21 cellular contexts compared by ENCODE assay signal in the genomic region with DNA sequence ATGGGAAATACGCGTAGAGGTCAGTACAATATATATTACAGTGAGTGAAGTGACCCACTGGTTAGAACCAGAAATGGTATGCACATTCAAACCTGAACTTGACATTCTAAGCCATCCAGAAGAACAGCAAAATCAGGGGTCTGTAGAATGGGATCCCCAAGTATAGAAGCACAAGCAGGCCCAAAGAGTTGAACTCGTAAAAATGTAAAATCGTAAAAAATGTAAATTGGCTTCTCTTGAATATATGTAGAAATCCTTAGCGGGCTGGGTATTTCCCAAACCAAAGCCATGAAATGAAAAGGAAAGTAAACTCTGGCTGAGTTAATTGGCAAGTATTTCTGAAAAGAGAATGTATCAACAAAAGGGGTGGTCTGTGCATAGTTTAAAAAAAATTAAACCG.
"Had no signal": no experiment of that assay in that cellular context is flagged by ENCODE, and none has a peak within 500 bp of the region (broad histone marks: within the 10 kb centered on the region; RNA-seq: fewer than 3 reads in every experiment).

No MANE protein-coding gene starts in this region.

- H3K9me3 ChIP-seq: gastrocnemius medialis had no signal

- H3K27me3 Mint-ChIP-seq: naive B cell; naive thymus-derived CD8-positive, alpha-beta T cell had no signal

- H3K4me1 Mint-ChIP-seq: naive B cell; naive thymus-derived CD8-positive, alpha-beta T cell had no signal

- H3K27me3 ChIP-seq: esophagus muscularis mucosa, gastrocnemius medialis, heart right ventricle, left lung had no signal

- H3K4me3 ChIP-seq: coronary artery, dorsolateral prefrontal cortex, esophagus muscularis mucosa, gastrocnemius medialis, heart right ventricle, left lung, lower lobe of right lung, mucosa of descending colon had no signal

- H3K4me3 Mint-ChIP-seq: naive B cell; naive thymus-derived CD8-positive, alpha-beta T cell had no signal

- H3K27ac Mint-ChIP-seq: naive B cell; naive thymus-derived CD8-positive, alpha-beta T cell had no signal

- H3K27ac ChIP-seq: coronary artery, dorsolateral prefrontal cortex, esophagus muscularis mucosa, gastrocnemius medialis, heart right ventricle, left lung, lower lobe of right lung had no signal

- H3K4me1 ChIP-seq: esophagus muscularis mucosa, gastrocnemius medialis, left lung, lower lobe of right lung had no signal

- ATAC-seq: gastrocnemius medialis; heart right ventricle; left lung; left ventricle myocardium superior; lower lobe of right lung; mucosa of descending colon; naive thymus-derived CD8-positive, alpha-beta T cell had no signal

- H3K36me3 ChIP-seq: esophagus muscularis mucosa, gastrocnemius medialis, heart right ventricle, left lung, lower lobe of right lung had no signal

- H3K36me3 Mint-ChIP-seq: naive B cell had no signal

- DNase-seq: dermis blood vessel endothelial cell; dorsolateral prefrontal cortex; effector CD4-positive, alpha-beta T cell; effector memory CD4-positive, alpha-beta T cell; foreskin melanocyte; gastrocnemius medialis; glutamatergic neuron; head of caudate nucleus; heart right ventricle; hippocampal formation; left cardiac atrium; left lung; left ventricle myocardium superior; lower lobe of right lung; mesendoderm; midbrain; mucosa of descending colon; naive B cell; naive thymus-derived CD8-positive, alpha-beta T cell had no signal
